ENCODE assay signal across 19 cellular contexts in the genomic region with DNA sequence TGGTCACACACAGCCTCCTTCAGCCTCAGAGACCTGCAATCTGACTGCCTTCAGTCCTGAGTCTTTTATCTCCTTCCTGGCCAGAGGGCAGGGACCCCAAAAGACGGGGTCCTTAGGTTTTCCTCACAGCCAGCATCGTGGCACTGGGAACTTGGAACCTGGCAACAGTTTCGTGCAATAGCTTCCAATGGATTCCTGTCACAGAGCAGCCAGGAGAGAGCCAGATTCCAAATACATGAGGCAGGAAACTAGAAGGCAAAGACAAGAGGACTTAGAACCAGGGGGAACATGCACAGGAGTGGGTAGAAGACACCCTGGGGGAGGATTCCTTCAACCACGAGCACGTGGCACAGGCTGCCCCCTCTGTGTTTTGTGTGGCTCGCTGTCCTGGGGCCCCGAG. TPM values are rescaled to one million over a fixed set of nuclear protein-coding genes. Genes with fewer than 3 reads are reported as not detected.
DNase-seq lines count a peak whose midpoint lies in the region; ATAC-seq and TF ChIP-seq lines count a peak whose summit lies in the region.
"Had no signal": no experiment of that assay in that cellular context is flagged by ENCODE, and none has a peak within 500 bp of the region (broad histone marks: within the 10 kb centered on the region; RNA-seq: fewer than 3 reads in every experiment).

No MANE protein-coding gene starts in this region.

- H3K36me3 Mint-ChIP-seq in MCF 10A (ENCODE audit: insufficient read depth, unreplicated experiment), result no peaks in the 10 kb centered on the region
- H3K36me3 Mint-ChIP-seq in stimulated activated memory B cell treated with anti-CD40 and anti-IgM and Interleukin-4, amounts not matched to agents 10 μg/mL and 1 μg/mL and 100 μg/mL, for 72 hours, result no peaks in the 10 kb centered on the region

- H3K4me1 Mint-ChIP-seq in MCF 10A (ENCODE audit: insufficient read depth, unreplicated experiment), result peaks cover 5% of the 10 kb centered on the region
- peaks cover 14% of the 10 kb centered on the region for H3K4me1 Mint-ChIP-seq in stimulated activated memory B cell treated with anti-CD40 and anti-IgM and Interleukin-4, amounts not matched to agents 10 μg/mL and 1 μg/mL and 100 μg/mL, for 72 hours

- H3K79me2 ChIP-seq in mammary epithelial cell (ENCODE audit: insufficient read depth, low read length), result no peaks in the 10 kb centered on the region

- H3K9ac ChIP-seq in mammary epithelial cell (ENCODE audit: insufficient read depth, low read length), result no peak overlapping the region

- WGBS in mammary epithelial cell (ENCODE audit: low coverage, missing lambda C conversion rate), result 21% methylated on average over 7 of the region's 7 CpGs
- WGBS in mesodermal cell (ENCODE audit: insufficient coverage in 2 of 2), 2 experiments, result 78 to 84% methylated on average over 6 to 7 of the region's 7 CpGs

- no peaks in the 10 kb centered on the region for H3K9me3 Mint-ChIP-seq in MCF 10A (ENCODE audit: unreplicated experiment)
- H3K9me3 Mint-ChIP-seq in stimulated activated memory B cell treated with anti-CD40 and anti-IgM and Interleukin-4, amounts not matched to agents 10 μg/mL and 1 μg/mL and 100 μg/mL, for 72 hours, result no peaks in the 10 kb centered on the region
- H3K9me3 Mint-ChIP-seq: HFFc6 had no signal

- peak overlapping the region; percentile 43 for H2AFZ ChIP-seq in mammary epithelial cell (ENCODE audit: low read depth, low read length)

- intact Hi-C loops in mammary epithelial cell (cut with micrococcal nuclease), result no loop called here
- intact Hi-C loops in MCF 10A (cut with micrococcal nuclease), result no loop called here
- intact Hi-C loops in uterus (cut with DNase I; ENCODE audit: low total_unique reads), result no loop called here

- no peaks in the 10 kb centered on the region for H4K20me1 ChIP-seq in mammary epithelial cell (ENCODE audit: insufficient read depth, low read length)

- H3K4me1 ChIP-seq in mammary epithelial cell (ENCODE audit: insufficient read depth, low read length), result peaks cover 12% of the 10 kb centered on the region
- peaks cover 10% of the 10 kb centered on the region for H3K4me1 ChIP-seq in mesodermal cell (ENCODE audit: control insufficient read depth, insufficient read depth, low read length, poor library complexity, severe bottlenecking)
- no peaks in the 10 kb centered on the region for H3K4me1 ChIP-seq in uterus
- H3K4me1 ChIP-seq: Peyer's patch had no signal

- no peak for ATAC-seq in stimulated activated memory B cell treated with anti-CD40 and anti-IgM and Interleukin-4, amounts not matched to agents 10 μg/mL and 1 μg/mL and 100 μg/mL, for 72 hours

- no peak overlapping the region for H3K4me2 ChIP-seq in mammary epithelial cell (ENCODE audit: insufficient read depth, low read depth, low read length)

- H3K27me3 Mint-ChIP-seq in MCF 10A (ENCODE audit: insufficient read depth, unreplicated experiment), result no peaks in the 10 kb centered on the region
- peaks cover 41% of the 10 kb centered on the region for H3K27me3 Mint-ChIP-seq in stimulated activated memory B cell treated with anti-CD40 and anti-IgM and Interleukin-4, amounts not matched to agents 10 μg/mL and 1 μg/mL and 100 μg/mL, for 72 hours

- H3K36me3 ChIP-seq in mammary epithelial cell (ENCODE audit: insufficient read depth, low read length) (no peaks in the 10 kb centered on the region), mesodermal cell (ENCODE audit: control insufficient read depth, insufficient read depth, low read length) (no peaks in the 10 kb centered on the region), uterus (no peaks in the 10 kb centered on the region)
- H3K36me3 ChIP-seq: Peyer's patch had no signal

- DNase-seq in mammary epithelial cell (no peak), MCF 10A (ENCODE audit: unreplicated experiment) (no peak), astrocyte of the hippocampus (ENCODE audit: low read depth, low spot score) (peak; percentile 29), uterus (no peak), D341Med (ENCODE audit: low spot score) (no peak), DMS153 (lab: John Stamatoyannopoulos, UW) (no peak)
- DNase-seq: DMS79 treated with DMSO at 0.1 percent for 48 hours, GDM1, HFFc6, KG1, MM.1S, NCI-H1105, NCI-H1694 treated with DMSO at 0.1 percent for 48 hours, NCI-H446, Peyer's patch, SHP77 treated with DMSO at 0.1 percent for 48 hours had no signal

- BruUV-seq in mammary epithelial cell (replicated peaks; lab: Mats Ljungman, UMichigan), result no TSS peak
- BruUV-seq in MCF 10A (replicated peaks; lab: Mats Ljungman, UMichigan), result no TSS peak

- H3K27me3 ChIP-seq in mammary epithelial cell (ENCODE audit: insufficient read depth, low read length) (no peaks in the 10 kb centered on the region), uterus (no peaks in the 10 kb centered on the region)
- H3K27me3 ChIP-seq: Peyer's patch had no signal

- H3K27ac ChIP-seq in mammary epithelial cell (ENCODE audit: insufficient read depth, low read depth, low read length), result no peak overlapping the region
- peak overlapping the region; percentile 29 for H3K27ac ChIP-seq in mesodermal cell (ENCODE audit: low read depth, low read length, severe bottlenecking)
- peak overlapping the region; percentile 10 to 29 for H3K27ac ChIP-seq in uterus
- H3K27ac ChIP-seq: 22Rv1, Peyer's patch had no signal

- POLR2A ChIA-PET in MCF 10A (lab: Yijun Ruan, JAX), result no interaction called here

- TF ChIP-seq CTCF in mammary epithelial cell (conservative IDR thresholded peaks at IDR 0.05 in 1 of 2, IDR thresholded peaks at IDR 0.05 in 1 of 2; ENCODE audit: extremely low read depth in 1 of 2, insufficient read depth in 1 of 2, low read depth in 1 of 2, low read length in 2 of 2) (no peak), MCF 10A (IDR thresholded peaks at IDR 0.05; ENCODE audit: unreplicated experiment) (no peak), uterus (IDR thresholded peaks at IDR 0.05) (no peak)

- H3K4me3 Mint-ChIP-seq in MCF 10A (ENCODE audit: unreplicated experiment), result no peak overlapping the region
- H3K4me3 Mint-ChIP-seq in stimulated activated memory B cell treated with anti-CD40 and anti-IgM and Interleukin-4, amounts not matched to agents 10 μg/mL and 1 μg/mL and 100 μg/mL, for 72 hours, result no peak overlapping the region
- H3K4me3 Mint-ChIP-seq: HFFc6 had no signal

- no peaks in the 10 kb centered on the region for H3K9me3 ChIP-seq in mammary epithelial cell (replicated peaks; ENCODE audit: insufficient read depth, low read length)
- no peaks in the 10 kb centered on the region for H3K9me3 ChIP-seq in mesodermal cell (ENCODE audit: control insufficient read depth, low read length)
- H3K9me3 ChIP-seq in uterus, result no peaks in the 10 kb centered on the region
- H3K9me3 ChIP-seq: Peyer's patch had no signal

- H3K4me3 ChIP-seq in mammary epithelial cell (replicated peaks in 1 of 3; ENCODE audit: insufficient read depth in 1 of 3, low read depth in 2 of 3, low read length in 3 of 3) (no peak overlapping the region), mesodermal cell (ENCODE audit: extremely low read depth, insufficient read depth, low read length, poor library complexity, severe bottlenecking) (no peak overlapping the region), uterus (no peak overlapping the region)
- H3K4me3 ChIP-seq: Peyer's patch had no signal

- dilution Hi-C loops in mammary epithelial cell (cut with HindIII; ENCODE audit: low sequenced_read_pairs), result no loop called here

- TF ChIP-seq POLR2A in uterus (IDR thresholded peaks at IDR 0.05), result no peak

- in situ Hi-C loops in mammary epithelial cell (cut with MboI; ENCODE audit: low sequenced_read_pairs in 2 of 2), result no loop called here

- CTCF ChIA-PET in mammary epithelial cell (lab: Charles Lee; ENCODE audit: low non-redundant PET) (no interaction called here), MCF 10A (lab: Yijun Ruan, JAX) (no interaction called here)

- no peak overlapping the region for H3K27ac Mint-ChIP-seq in MCF 10A (ENCODE audit: low read depth, unreplicated experiment)
- H3K27ac Mint-ChIP-seq in stimulated activated memory B cell treated with anti-CD40 and anti-IgM and Interleukin-4, amounts not matched to agents 10 μg/mL and 1 μg/mL and 100 μg/mL, for 72 hours, result no peak overlapping the region

RNA-seq across cellular contexts. Expression of a gene that starts 48.6 kb away (rescaled TPM):
- total RNA-seq in mammary epithelial cell (1 to 10 TPM in 1 of 2 donors, not detected in 1; 7.6 TPM), MCF 10A (2022) (2.8 and 2.9 TPM in 2 replicates), uterus (not detected)
- polyA plus RNA-seq in mammary epithelial cell, result 0.08 TPM
- polyA minus RNA-seq in mammary epithelial cell, result not detected
- polyA plus RNA-seq in mesodermal cell (2013, experiment 1 of 2), result 1.1 TPM
- polyA plus RNA-seq in mesodermal cell (2013, experiment 2 of 2), result not detected
- total RNA-seq: Peyer's patch had no signal
